22 cellular contexts compared by ENCODE assay signal in genomic region chr14:25038044-25038668, GRCh38. TPM values are rescaled to one million over a fixed set of nuclear protein-coding genes. Genes with fewer than 3 reads are reported as not detected.
A peak's percentile ranks its signal among the peaks of the same experiment; 100 is the strongest.
DNase-seq lines count a peak whose midpoint lies in the region; ATAC-seq, FAIRE-seq and TF ChIP-seq lines count a peak whose summit lies in the region.
"Had no signal": no experiment of that assay in that cellular context is flagged by ENCODE, and none has a peak within 500 bp of the region (broad histone marks: within the 10 kb centered on the region; RNA-seq: fewer than 3 reads in every experiment).

No MANE protein-coding gene starts in this region.

- CTCF ChIA-PET in H1 (lab: Charles Lee; ENCODE audit: partially characterized antibody): interaction anchor here (1.3 to 3.8 kb wide), 3 partner anchors 11 to 232 kb away, joined by 3 to 18 read pairs (median 3); no protein-coding TSS in a partner anchor
- CTCF ChIA-PET in activated CD4-positive, alpha-beta T cell treated with anti-CD3 and anti-CD28 coated beads, Interleukin-2, amount 10 ng/mL, durations not matched to agents 7 days and 5 days (lab: Charles Lee): no interaction called here

- H3K14ac ChIP-seq in H1 (ENCODE audit: insufficient read length): no peak overlapping the region

- H3K36me3 ChIP-seq in left ventricle myocardium inferior: no peaks in the 10 kb centered on the region
- H3K36me3 ChIP-seq in H1 (ENCODE audit: control insufficient read depth in 2 of 4, insufficient read depth in 4 of 4, low read length in 3 of 4): no peaks in the 10 kb centered on the region
- H3K36me3 ChIP-seq in smooth muscle cell (ENCODE audit: low read depth): no peaks in the 10 kb centered on the region
- no peaks in the 10 kb centered on the region for H3K36me3 ChIP-seq in pancreas

- peaks cover 4% of the 10 kb centered on the region for H3K27me3 Mint-ChIP-seq in activated CD4-positive, alpha-beta T cell treated with anti-CD3 and anti-CD28 coated beads, Interleukin-2, amount 10 ng/mL, durations not matched to agents 7 days and 5 days

- no peak overlapping the region for H3K4me3 Mint-ChIP-seq in activated CD4-positive, alpha-beta T cell treated with anti-CD3 and anti-CD28 coated beads, Interleukin-2, amount 10 ng/mL, durations not matched to agents 7 days and 5 days
- H3K4me3 Mint-ChIP-seq: CD4-positive, alpha-beta T cell; HFFc6 had no signal

- no peak overlapping the region for H3K56ac ChIP-seq in H1 (replicated peaks; ENCODE audit: insufficient read length, low read depth, low read length)

- FAIRE-seq in H1 (lab: Jason Lieb, UNC) (peak; percentile 13), pancreas (lab: Jason Lieb, UNC) (no peak)
- FAIRE-seq: A549, GM12892, GM18507, H54 had no signal

- H4K5ac ChIP-seq in H1 (ENCODE audit: insufficient read length, low read depth, low read length): no peak overlapping the region

- no peak for TF ChIP-seq POLR2A in H1 (IDR thresholded peaks at IDR 0.05; ENCODE audit: control extremely low read depth in 1 of 2, low read depth in 2 of 2, low read length in 2 of 2)

- POLR2A ChIA-PET in H1 (lab: Charles Lee; ENCODE audit: partially characterized antibody): no interaction called here
- POLR2A ChIA-PET in activated CD4-positive, alpha-beta T cell treated with anti-CD3 and anti-CD28 coated beads, Interleukin-2, amount 10 ng/mL, durations not matched to agents 7 days and 5 days (lab: Charles Lee): no interaction called here

- H3F3A ChIP-seq in smooth muscle cell (ENCODE audit: low read depth): peaks cover 13% of the 10 kb centered on the region

- H3K4me3 ChIP-seq in left ventricle myocardium inferior (no peak overlapping the region), H1 (ENCODE audit: extremely low read depth in 1 of 4, insufficient read depth in 2 of 4, low read depth in 3 of 4, low read length in 4 of 4) (no peak overlapping the region), smooth muscle cell (no peak overlapping the region), pancreas (no peak overlapping the region)
- H3K4me3 ChIP-seq: A549, GM23248 had no signal

- intact Hi-C loops in left ventricle myocardium inferior (cut with micrococcal nuclease): no loop called here
- intact Hi-C loops in cardiac septum (cut with DNase I): no loop called here
- intact Hi-C loops in pancreas (cut with DNase I): no loop called here

- no peak for DNase-seq in left ventricle myocardium inferior
- no peak for DNase-seq in cardiac septum (ENCODE audit: low spot score)
- DNase-seq in H1 (ENCODE audit: low read depth in 1 of 2, low spot score in 2 of 2): no peak
- DNase-seq in smooth muscle cell (lab: John Stamatoyannopoulos, UW; ENCODE audit: unreplicated experiment): no peak
- no peak for DNase-seq in pancreas
- no peak for DNase-seq in activated CD4-positive, alpha-beta T cell treated with anti-CD3 and anti-CD28 coated beads, Interleukin-2, amount 10 ng/mL, durations not matched to agents 7 days and 5 days
- DNase-seq in NCI-H2227 (lab: John Stamatoyannopoulos, UW; ENCODE audit: unreplicated experiment): no peak
- DNase-seq: AML-193; CD4-positive, alpha-beta T cell; DMS153; DMS79; GDM1; GM23248; HCEC 1CT; HFFc6 had no signal

- WGBS in H1 (ENCODE audit: extremely low coverage in 1 of 2, insufficient coverage in 1 of 2, insufficient read length in 1 of 2, insufficient replicate concordance in 2 of 2, low coverage in 1 of 2, low lambda C conversion rate in 2 of 2, missing lambda C conversion rate in 1 of 2), 2 experiments: 92% methylated on average over 4 of the region's 4 CpGs; no CpG with 5 or more reads in 1 of the 2 experiments
- WGBS in smooth muscle cell (ENCODE audit: low lambda C conversion rate): 80% methylated on average over 4 of the region's 4 CpGs
- WGBS in pancreas, 2 donors: 58 to 77% methylated on average over 4 of the region's 4 CpGs

- H3K27ac ChIP-seq in left ventricle myocardium inferior (replicated peaks) (peak overlapping the region; percentile 59), H1 (ENCODE audit: low read depth, low read length) (no peak overlapping the region), smooth muscle cell (ENCODE audit: low read depth) (peak overlapping the region; percentile 10), pancreas (no peak overlapping the region)
- H3K27ac ChIP-seq: 22Rv1, A549, C4-2B, GM23248, HL-60 had no signal

- no peaks in the 10 kb centered on the region for H3K23me2 ChIP-seq in H1 (ENCODE audit: low read depth, low read length)

- H2AFZ ChIP-seq in H1 (ENCODE audit: low read length) (no peak overlapping the region), smooth muscle cell (ENCODE audit: low read depth) (no peak overlapping the region)
- H2AFZ ChIP-seq: GM23248 had no signal

- no peak for TF ChIP-seq EP300 in H1 (IDR thresholded peaks at IDR 0.05; ENCODE audit: borderline replicate concordance in 1 of 2, low read depth in 2 of 2, low read length in 2 of 2)

- H3K79me2 ChIP-seq in H1 (ENCODE audit: control insufficient read depth in 1 of 2, insufficient read depth in 2 of 2, low read length in 2 of 2): peaks cover 2 to 8% of the 10 kb centered on the region in 2 experiments; a peak in 1 of 4 replicates
- H3K79me2 ChIP-seq in smooth muscle cell (ENCODE audit: low read depth): peaks cover 98% of the 10 kb centered on the region

- H2BK12ac ChIP-seq in H1 (ENCODE audit: low read depth, low read length): no peak overlapping the region

- H3K79me1 ChIP-seq in H1 (ENCODE audit: low read depth, low read length): no peaks in the 10 kb centered on the region

- H2BK120ac ChIP-seq in H1 (replicated peaks; ENCODE audit: low read depth, low read length): no peak overlapping the region

- no peak overlapping the region for H3K27ac Mint-ChIP-seq in activated CD4-positive, alpha-beta T cell treated with anti-CD3 and anti-CD28 coated beads, Interleukin-2, amount 10 ng/mL, durations not matched to agents 7 days and 5 days
- H3K27ac Mint-ChIP-seq: CD4-positive, alpha-beta T cell; HFFc6 had no signal

- H4K20me1 ChIP-seq in H1 (replicated peaks in 1 of 2; ENCODE audit: control insufficient read depth in 1 of 2, insufficient read depth in 2 of 2, low read length in 2 of 2) (no peaks in the 10 kb centered on the region), smooth muscle cell (ENCODE audit: low read depth) (peaks cover 94% of the 10 kb centered on the region)

- H3K18ac ChIP-seq in H1 (ENCODE audit: extremely low read depth, low read length): no peak overlapping the region

- no peak overlapping the region for H3K9ac ChIP-seq in H1 (replicated peaks in 1 of 4; ENCODE audit: extremely low read depth in 1 of 4, low read depth in 3 of 4, low read length in 3 of 4)
- H3K9ac ChIP-seq in smooth muscle cell (ENCODE audit: low read depth): no peak overlapping the region
- H3K9ac ChIP-seq: GM23248 had no signal

- H3K23ac ChIP-seq in H1 (ENCODE audit: insufficient read length): no peak overlapping the region

- H3K4me2 ChIP-seq in H1 (ENCODE audit: insufficient read depth in 1 of 2, low read depth in 2 of 2, low read length in 2 of 2) (no peak overlapping the region), smooth muscle cell (no peak overlapping the region)
- H3K4me2 ChIP-seq: A549 had no signal

- H3K9me3 Mint-ChIP-seq in activated CD4-positive, alpha-beta T cell treated with anti-CD3 and anti-CD28 coated beads, Interleukin-2, amount 10 ng/mL, durations not matched to agents 7 days and 5 days: no peaks in the 10 kb centered on the region
- H3K9me3 Mint-ChIP-seq: HFFc6 had no signal

- H3K27me3 ChIP-seq in left ventricle myocardium inferior (ENCODE audit: low read depth) (no peaks in the 10 kb centered on the region), H1 (replicated peaks in 1 of 4; ENCODE audit: control insufficient read depth in 3 of 4, extremely low read depth in 1 of 4, insufficient read depth in 3 of 4, low read length in 3 of 4) (no peaks in the 10 kb centered on the region), smooth muscle cell (ENCODE audit: low read depth) (no peaks in the 10 kb centered on the region), pancreas (no peaks in the 10 kb centered on the region)

- H3K36me3 Mint-ChIP-seq in activated CD4-positive, alpha-beta T cell treated with anti-CD3 and anti-CD28 coated beads, Interleukin-2, amount 10 ng/mL, durations not matched to agents 7 days and 5 days (ENCODE audit: low read depth): no peaks in the 10 kb centered on the region

- H2BK15ac ChIP-seq in H1 (ENCODE audit: low read length): no peak overlapping the region

- H3K4ac ChIP-seq in H1 (replicated peaks; ENCODE audit: insufficient read length, low read depth, low read length): no peak overlapping the region

- TF ChIP-seq RAD21 in H1 (IDR thresholded peaks at IDR 0.05 in 1 of 2, conservative IDR thresholded peaks at IDR 0.05 in 1 of 2; ENCODE audit: low read depth in 2 of 2, low read length in 2 of 2): no peak

- ATAC-seq in pancreas: no peak
- ATAC-seq: A549 had no signal

- no peak overlapping the region for H2AK5ac ChIP-seq in H1 (ENCODE audit: low read depth, low read length)

- H3K4me1 ChIP-seq in left ventricle myocardium inferior (peaks cover 81% of the 10 kb centered on the region), H1 (replicated peaks in 1 of 4; ENCODE audit: control insufficient read depth in 3 of 4, insufficient read depth in 4 of 4, low read length in 3 of 4) (peaks cover 0 to 2% (median 0%) of the 10 kb centered on the region in 4 experiments; a peak in 1 of 7 replicates), smooth muscle cell (ENCODE audit: low read depth) (peaks cover 15% of the 10 kb centered on the region), pancreas (peaks cover 14 to 30% (median 21%) of the 10 kb centered on the region in 3 donors)
- H3K4me1 ChIP-seq: A549 had no signal

- H3K4me1 Mint-ChIP-seq in activated CD4-positive, alpha-beta T cell treated with anti-CD3 and anti-CD28 coated beads, Interleukin-2, amount 10 ng/mL, durations not matched to agents 7 days and 5 days: no peaks in the 10 kb centered on the region

- no peak overlapping the region for H2BK5ac ChIP-seq in H1 (ENCODE audit: low read depth, low read length)

- H2BK20ac ChIP-seq in H1 (ENCODE audit: low read length): no peak overlapping the region

- no peak overlapping the region for H4K8ac ChIP-seq in H1 (ENCODE audit: extremely low read depth, insufficient read depth, low read length)

- TF ChIP-seq CTCF in left ventricle myocardium inferior (IDR thresholded peaks at IDR 0.05; ENCODE audit: borderline replicate concordance) (no peak), H1 (IDR thresholded peaks at IDR 0.05; ENCODE audit: control extremely low read depth in 1 of 3, insufficient read depth in 1 of 3, low read depth in 1 of 3, low read length in 3 of 3) (no peak), smooth muscle cell (IDR thresholded peaks at IDR 0.05; ENCODE audit: borderline replicate concordance, insufficient read depth, poor library complexity, severe bottlenecking) (no peak), pancreas (IDR thresholded peaks at IDR 0.05) (no peak)

- H3K9me3 ChIP-seq in left ventricle myocardium inferior (replicated peaks) (no peaks in the 10 kb centered on the region), H1 (ENCODE audit: insufficient read depth in 2 of 2, low read depth in 1 of 2, low read length in 1 of 2) (no peaks in the 10 kb centered on the region), smooth muscle cell (replicated peaks; ENCODE audit: low read depth) (no peaks in the 10 kb centered on the region), pancreas (no peaks in the 10 kb centered on the region)
- H3K9me3 ChIP-seq: A549 had no signal

- H4K91ac ChIP-seq in H1 (replicated peaks; ENCODE audit: insufficient read length, low read length): no peak overlapping the region

RNA-seq across cellular contexts. Expression of gene STXBP6, which starts 11.8 kb away (rescaled TPM):
- 21.7 TPM for total RNA-seq in left ventricle myocardium inferior
- 13.9 TPM for total RNA-seq in cardiac septum
- 18.1 and 19.3 TPM in 2 replicates for total RNA-seq in H1 (2021; fragmentation: NEBNext Ultra II Directional; extraction: Animal tissue kit (Norgen Biotek cat#: 25700))
- 6.0 and 9.4 TPM in 2 replicates for polyA plus RNA-seq in H1 (2011; rRNA removed)
- polyA plus RNA-seq in H1 (2011; cell fraction: cytosol; rRNA removed): 12.9 TPM
- 6.3 TPM for polyA plus RNA-seq in H1 (2011; cell fraction: nucleus; rRNA removed)
- polyA plus RNA-seq in H1 (2012, experiment 1 of 2): 9.1 to 11.2 TPM (median 10.4 TPM) in 4 replicates
- polyA plus RNA-seq in H1 (2012, experiment 2 of 2): 7.8 TPM
- polyA plus RNA-seq in H1 (2013, experiment 1 of 2): 6.9 TPM
- 7.3 TPM for polyA plus RNA-seq in H1 (2013, experiment 2 of 2)
- 15.9 and 20.1 TPM in 2 replicates for polyA minus RNA-seq in H1 (2011; rRNA and poly(A)+ RNA removed)
- 10.1 TPM for polyA minus RNA-seq in H1 (2011; cell fraction: cytosol; rRNA and poly(A)+ RNA removed)
- polyA minus RNA-seq in H1 (2011; cell fraction: nucleus; rRNA and poly(A)+ RNA removed): 17.1 TPM
- 144 and 160 TPM in 2 replicates for total RNA-seq in smooth muscle cell
- polyA plus RNA-seq in smooth muscle cell: 138 and 170 TPM in 2 replicates
- total RNA-seq in pancreas: 10 to 100 TPM; 20.7 to 28.5 (median 25.0) TPM
- polyA plus RNA-seq in pancreas: 10 to 100 TPM in 1 of 2 donors, 1 to 10 TPM in 1; 9.9 to 14.1 TPM
- not detected for total RNA-seq in activated CD4-positive, alpha-beta T cell treated with anti-CD3 and anti-CD28 coated beads, Interleukin-2, amount 10 ng/mL, durations not matched to agents 7 days and 5 days
- total RNA-seq: CD4-positive, alpha-beta T cell had no signal

Comparison
In these comparisons a context has a peak if more than half of its experiments do, and no peak if none do; other contexts are left out.
1. H3K27ac ChIP-seq: peak in left ventricle myocardium inferior (single experiment) and smooth muscle cell (single experiment); none in H1 (single experiment) and pancreas (0 of 4).
2. RNA of gene STXBP6, which starts 11.8 kb away (total RNA-seq): 144 to 160 TPM in smooth muscle cell, 20.7 to 28.5 TPM in pancreas, 21.7 TPM in left ventricle myocardium inferior (single experiment), 18.1 to 19.3 TPM in H1 and 13.9 TPM in cardiac septum (single experiment); not detected in activated CD4-positive, alpha-beta T cell treated with anti-CD3 and anti-CD28 coated beads, Interleukin-2, amount 10 ng/mL, durations not matched to agents 7 days and 5 days; every median in the first group is over 10 times any median in the second.